In the genomic region with DNA sequence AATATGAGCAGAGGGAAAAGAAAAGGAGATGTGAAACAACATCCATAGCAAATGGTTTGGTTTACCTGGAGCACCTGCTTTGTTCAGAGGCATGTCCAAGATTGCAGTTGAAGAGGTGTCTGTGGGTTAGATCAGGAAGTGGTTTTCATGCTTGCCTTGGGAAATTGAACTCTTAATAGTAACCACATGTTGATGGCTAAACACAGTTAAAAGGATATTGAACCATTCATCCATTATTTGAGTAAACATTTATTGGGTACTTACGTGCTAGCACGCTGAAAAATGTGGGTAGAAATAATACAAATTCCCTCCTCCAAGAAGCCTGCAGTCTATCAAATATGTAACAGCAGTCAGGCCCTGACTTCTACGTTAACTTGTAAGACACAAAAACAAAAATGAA, we compare ENCODE assay signal across 24 cellular contexts.
DNase-seq lines count a peak whose midpoint lies in the region; ATAC-seq and TF ChIP-seq lines count a peak whose summit lies in the region.
"Had no signal": no experiment of that assay in that cellular context is flagged by ENCODE, and none has a peak within 500 bp of the region (broad histone marks: within the 10 kb centered on the region; RNA-seq: fewer than 3 reads in every experiment).

No MANE protein-coding gene starts in this region.

- CTCF ChIA-PET in IMR-90 (lab: Yijun Ruan, JAX) = interaction anchor here (0.6 kb wide), 1 partner anchor 151 kb away, joined by 4 read pairs; no protein-coding TSS in a partner anchor

- DNase-seq in NCI-H1417 (lab: John Stamatoyannopoulos, UW) = peak in 2 of 3 experiments; percentile 5 to 24
- DNase-seq in NCI-H1417 treated with DMSO at 0.1 percent for 48 hours (lab: John Stamatoyannopoulos, UW) = no peak
- peak; percentile 6 for DNase-seq in IMR-90
- DNase-seq in RPMI7951 (ENCODE audit: low read depth) = peak; percentile 35
- DNase-seq in kidney glomerular epithelial cell (lab: John Stamatoyannopoulos, UW) = peak; percentile 1
- DNase-seq in psoas muscle = no peak
- DNase-seq: 8988T; activated CD4-positive, alpha-beta memory T cell treated with anti-CD3 and anti-CD28 coated beads, Interleukin-2, amount 10 ng/mL, durations not matched to agents 7 days and 5 days; activated CD4-positive, CD25-positive, alpha-beta regulatory T cell treated with anti-CD3 and anti-CD28 coated beads, Interleukin-2, amount 50 U/mL, for 72 hours; activated naive CD8-positive, alpha-beta T cell treated with anti-CD3 and anti-CD28 coated beads for 36 hours; CD8-positive, alpha-beta T cell; dorsolateral prefrontal cortex; heart right ventricle; left lung; naive thymus-derived CD4-positive, alpha-beta T cell; NCI-H187 treated with DMSO at 0.1 percent for 48 hours; occipital lobe; stimulated activated CD4-positive, alpha-beta T cell treated with anti-CD3 and anti-CD28 coated beads, Interleukin-1b, Interleukin-23, amount 100 ng/mL, for 48 hours had no signal

- H3K23ac ChIP-seq in IMR-90 (ENCODE audit: low read depth, low read length) = no peak overlapping the region

- H2BK120ac ChIP-seq in IMR-90 (ENCODE audit: low read depth, low read length) = no peak overlapping the region

- H3K18ac ChIP-seq in IMR-90 (ENCODE audit: low read depth, low read length) = no peak overlapping the region; the same call in 1 of the 2 replicates

- H3K4me3 ChIP-seq in IMR-90 (ENCODE audit: insufficient read depth, low read depth, low read length) (no peak overlapping the region), psoas muscle (no peak overlapping the region)
- H3K4me3 ChIP-seq: ascending aorta, dorsolateral prefrontal cortex, heart right ventricle, K562, left lung, SJSA1, skin epidermis had no signal

- BruUV-seq in IMR-90 (replicated peaks; lab: Mats Ljungman, UMichigan) = no TSS peak

- no peak overlapping the region for H4K91ac ChIP-seq in IMR-90 (ENCODE audit: insufficient read depth, low read depth, low read length)

- no peak overlapping the region for H2AK9ac ChIP-seq in IMR-90 (replicated peaks; ENCODE audit: low read depth, low read length, poor library complexity)

- H3K9me3 ChIP-seq in IMR-90 (ENCODE audit: control insufficient read depth, insufficient read depth, low read length) (peaks cover 1% of the 10 kb centered on the region; the same call in 1 of the 2 replicates), psoas muscle (no peaks in the 10 kb centered on the region)
- H3K9me3 ChIP-seq: ascending aorta, left lung, SJSA1 had no signal

- no peak overlapping the region for H2BK5ac ChIP-seq in IMR-90 (ENCODE audit: low read depth, low read length, poor library complexity, severe bottlenecking)

- H2BK15ac ChIP-seq in IMR-90 (ENCODE audit: low read depth, low read length) = no peak overlapping the region

- H3K4me2 ChIP-seq in IMR-90 (ENCODE audit: low read depth, low read length) = peak overlapping the region; percentile 4; the same call in 1 of the 2 replicates

- POLR2A ChIA-PET in IMR-90 (lab: Charles Lee; ENCODE audit: unreplicated experiment) = no interaction called here

- H3K4ac ChIP-seq in IMR-90 (ENCODE audit: low read depth, low read length) = no peak overlapping the region; the same call in 1 of the 2 replicates

- in situ Hi-C loops in IMR-90 (cut with MboI; ENCODE audit: low sequenced_read_pairs) = no loop called here

- H2AFZ ChIP-seq in IMR-90 (replicated peaks; ENCODE audit: low read length, poor library complexity) = no peak overlapping the region

- no peaks in the 10 kb centered on the region for H4K20me1 ChIP-seq in IMR-90 (ENCODE audit: insufficient read depth, low read length)

- no peak overlapping the region for H3K9ac ChIP-seq in IMR-90 (ENCODE audit: low read depth, low read length)

- no peak overlapping the region for H2AK5ac ChIP-seq in IMR-90 (ENCODE audit: low read depth, low read length)

- H3K27ac ChIP-seq in IMR-90 (ENCODE audit: insufficient read depth, low read length) (no peak overlapping the region), psoas muscle (no peak overlapping the region)
- H3K27ac ChIP-seq: ascending aorta, dorsolateral prefrontal cortex, heart right ventricle, left lung, SJSA1, skin epidermis had no signal

- no CpG with 5 or more reads among the region's 3 CpGs for WGBS in IMR-90 (ENCODE audit: extremely low coverage in 2 of 2, insufficient read length in 1 of 2), 2 experiments
- WGBS in psoas muscle, 3 donors = 70 to 80% (median 72%) methylated on average over 3 of the region's 3 CpGs

- no peak overlapping the region for H4K8ac ChIP-seq in IMR-90 (ENCODE audit: low read depth in 2 of 2, low read length in 2 of 2)

- no peaks in the 10 kb centered on the region for H3K36me3 ChIP-seq in IMR-90 (ENCODE audit: control insufficient read depth, insufficient read depth, low read length)
- no peaks in the 10 kb centered on the region for H3K36me3 ChIP-seq in psoas muscle (ENCODE audit: insufficient read depth in 1 of 2, low read depth in 1 of 2)
- H3K36me3 ChIP-seq: ascending aorta, heart right ventricle, left lung, SJSA1 had no signal

- intact Hi-C loops in IMR-90 (cut with micrococcal nuclease) (no loop called here), psoas muscle (cut with DNase I) (no loop called here)

- dilution Hi-C loops in IMR-90 (cut with HindIII; ENCODE audit: low sequenced_read_pairs, unreplicated experiment) = no loop called here

- H3K27me3 ChIP-seq in IMR-90 (ENCODE audit: control insufficient read depth, insufficient read depth, low read length) (no peaks in the 10 kb centered on the region; the same call in 1 of the 2 replicates), psoas muscle (ENCODE audit: insufficient read depth in 3 of 3, low read length in 2 of 3) (no peaks in the 10 kb centered on the region)
- H3K27me3 ChIP-seq: ascending aorta, dorsolateral prefrontal cortex, heart right ventricle, left lung, SJSA1 had no signal

- H3K4me1 ChIP-seq in IMR-90 (ENCODE audit: control insufficient read depth, insufficient read depth, low read length) (peaks cover 9% of the 10 kb centered on the region), psoas muscle (no peaks in the 10 kb centered on the region)
- H3K4me1 ChIP-seq: ascending aorta, heart right ventricle, left lung had no signal

- TF ChIP-seq POLR2A in IMR-90 (IDR thresholded peaks at IDR 0.05; ENCODE audit: low read depth, low read length) = no peak

- TF ChIP-seq CTCF in IMR-90 (conservative IDR thresholded peaks at IDR 0.05; ENCODE audit: low read depth, low read length) = no peak
- no peak for TF ChIP-seq CTCF in psoas muscle (IDR thresholded peaks at IDR 0.05)

- H3K14ac ChIP-seq in IMR-90 (replicated peaks; ENCODE audit: low read depth, low read length) = no peak overlapping the region

- no peak overlapping the region for H2BK20ac ChIP-seq in IMR-90 (ENCODE audit: low read depth, low read length)

- no peak for TF ChIP-seq RAD21 in IMR-90 (IDR thresholded peaks at IDR 0.05; ENCODE audit: low read length)

- no peak overlapping the region for H4K5ac ChIP-seq in IMR-90 (ENCODE audit: low read depth, low read length)

- no peak overlapping the region for H3K56ac ChIP-seq in IMR-90 (ENCODE audit: extremely low read depth, insufficient read depth, low read length)

- ATAC-seq in IMR-90 (ENCODE audit: low read depth) (no peak), psoas muscle (no peak), GM18861 (IDR thresholded peaks at IDR 0.05; ENCODE audit: unreplicated experiment) (no peak), HG02642 (IDR thresholded peaks at IDR 0.05; ENCODE audit: poor library complexity, unreplicated experiment) (no peak)
- ATAC-seq: CD8-positive, alpha-beta T cell; heart right ventricle; K562; left lung; naive thymus-derived CD4-positive, alpha-beta T cell had no signal

- no peaks in the 10 kb centered on the region for H3K9me1 ChIP-seq in IMR-90 (ENCODE audit: insufficient read depth, low read length)

- H3K79me1 ChIP-seq in IMR-90 (ENCODE audit: low read depth in 1 of 2, low read length in 2 of 2) = no peaks in the 10 kb centered on the region

TF ChIP-seq in IMR-90, 13 proteins besides CTCF, POLR2A, EP300 and RAD21:
- TF ChIP-seq MAFK (IDR thresholded peaks at IDR 0.05; ENCODE audit: low read depth, low read length) = no peak
- no peak for TF ChIP-seq MAZ (IDR thresholded peaks at IDR 0.05; ENCODE audit: borderline replicate concordance, low read depth, low read length)
- TF ChIP-seq RFX5 (IDR thresholded peaks at IDR 0.05; ENCODE audit: low read depth, low read length) = no peak
- TF ChIP-seq CEBPB (IDR thresholded peaks at IDR 0.05; ENCODE audit: low read depth, low read length) = no peak

Comparison
In these comparisons a context has a peak if more than half of its experiments do, and no peak if none do; other contexts are left out.
1. DNase-seq: peak in NCI-H1417 (2 of 3), IMR-90 (single experiment), RPMI7951 (single experiment) and kidney glomerular epithelial cell (single experiment); none in NCI-H1417 treated with DMSO at 0.1 percent for 48 hours (single experiment) and psoas muscle (0 of 2).